17 cellular contexts compared by ENCODE assay signal in the genomic region with DNA sequence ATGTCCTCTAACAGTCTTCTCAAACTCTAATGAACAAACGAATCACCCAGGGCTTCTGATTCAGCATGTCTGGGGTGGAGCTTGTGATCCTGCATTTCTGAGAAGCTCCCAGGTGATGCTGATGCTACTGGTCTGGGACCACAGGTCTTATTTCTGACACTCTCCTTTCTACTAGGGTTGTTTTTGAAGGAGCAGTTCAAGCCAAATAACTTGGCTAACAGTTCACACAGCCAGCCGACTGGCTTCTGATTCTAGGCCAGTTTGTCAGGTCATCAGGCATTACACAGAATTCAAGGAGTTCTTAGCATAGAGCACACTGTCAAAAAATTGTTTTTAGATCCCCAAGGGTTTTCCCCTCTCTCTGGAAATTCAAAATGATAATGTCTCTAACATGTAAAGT.
"Had no signal": no experiment of that assay in that cellular context is flagged by ENCODE, and none has a peak within 500 bp of the region (broad histone marks: within the 10 kb centered on the region; RNA-seq: fewer than 3 reads in every experiment).

No MANE protein-coding gene starts in this region.

- H3K9me3 Mint-ChIP-seq: activated CD4-positive, alpha-beta T cell treated with anti-CD3 and anti-CD28 coated beads, Interleukin-2, amount 10 ng/mL, durations not matched to agents 7 days and 5 days; activated naive CD4-positive, alpha-beta T cell treated with anti-CD3 and anti-CD28 coated beads, Interleukin-2, amount 50 U/mL, for 24 hours; activated T-cell treated with anti-CD3 and anti-CD28 coated beads, Interleukin-2, amount 50 U/mL, for 72 hours had no signal

- FAIRE-seq: endometrium, small intestine had no signal

- H3K4me3 Mint-ChIP-seq: activated CD4-positive, alpha-beta T cell treated with anti-CD3 and anti-CD28 coated beads, Interleukin-2, amount 10 ng/mL, durations not matched to agents 7 days and 5 days; activated naive CD4-positive, alpha-beta T cell treated with anti-CD3 and anti-CD28 coated beads, Interleukin-2, amount 50 U/mL, for 24 hours; activated T-cell treated with anti-CD3 and anti-CD28 coated beads, Interleukin-2, amount 50 U/mL, for 72 hours had no signal

- H3K4me3 ChIP-seq: ascending aorta had no signal

- H3K36me3 ChIP-seq: ascending aorta had no signal

- H3K4me1 ChIP-seq: ascending aorta had no signal

- H3K27ac ChIP-seq: ascending aorta had no signal

- ATAC-seq: activated T-cell treated with anti-CD3 and anti-CD28 coated beads, Interleukin-2, amount 50 U/mL, for 72 hours had no signal

- H3K27ac Mint-ChIP-seq: activated CD4-positive, alpha-beta T cell treated with anti-CD3 and anti-CD28 coated beads, Interleukin-2, amount 10 ng/mL, durations not matched to agents 7 days and 5 days; activated naive CD4-positive, alpha-beta T cell treated with anti-CD3 and anti-CD28 coated beads, Interleukin-2, amount 50 U/mL, for 24 hours; activated T-cell treated with anti-CD3 and anti-CD28 coated beads, Interleukin-2, amount 50 U/mL, for 72 hours had no signal

- H3K27me3 ChIP-seq: ascending aorta had no signal

- DNase-seq: activated CD4-positive, alpha-beta T cell treated with anti-CD3 and anti-CD28 coated beads, Interleukin-2, amount 10 ng/mL, durations not matched to agents 7 days and 5 days; activated CD4-positive, CD25-positive, alpha-beta regulatory T cell; activated CD8-positive, alpha-beta memory T cell treated with anti-CD3 and anti-CD28 coated beads for 24 hours; activated CD8-positive, alpha-beta memory T cell treated with anti-CD3 and anti-CD28 coated beads, Interleukin-2, amount 50 U/mL, for 48 hours; activated gamma-delta T cell; activated T-cell treated with anti-CD3 and anti-CD28 coated beads, Interleukin-2, amount 50 U/mL, for 72 hours; cerebellar nuclear complex; cortex of kidney; occipital lobe; posterior cingulate gyrus; small intestine; stimulated activated CD4-positive, alpha-beta T cell treated with anti-CD3 and anti-CD28 coated beads, Interleukin-15, amount 100 ng/mL, for 24 hours; stimulated activated CD4-positive, alpha-beta T cell treated with anti-CD3 and anti-CD28 coated beads, Interleukin-2, amount 100 ng/mL, for 48 hours; T1000 had no signal

- H3K9me3 ChIP-seq: ascending aorta had no signal

- H3K27me3 Mint-ChIP-seq: activated CD4-positive, alpha-beta T cell treated with anti-CD3 and anti-CD28 coated beads, Interleukin-2, amount 10 ng/mL, durations not matched to agents 7 days and 5 days; activated naive CD4-positive, alpha-beta T cell treated with anti-CD3 and anti-CD28 coated beads, Interleukin-2, amount 50 U/mL, for 24 hours had no signal
